17 cellular contexts compared by ENCODE assay signal in the genomic region with DNA sequence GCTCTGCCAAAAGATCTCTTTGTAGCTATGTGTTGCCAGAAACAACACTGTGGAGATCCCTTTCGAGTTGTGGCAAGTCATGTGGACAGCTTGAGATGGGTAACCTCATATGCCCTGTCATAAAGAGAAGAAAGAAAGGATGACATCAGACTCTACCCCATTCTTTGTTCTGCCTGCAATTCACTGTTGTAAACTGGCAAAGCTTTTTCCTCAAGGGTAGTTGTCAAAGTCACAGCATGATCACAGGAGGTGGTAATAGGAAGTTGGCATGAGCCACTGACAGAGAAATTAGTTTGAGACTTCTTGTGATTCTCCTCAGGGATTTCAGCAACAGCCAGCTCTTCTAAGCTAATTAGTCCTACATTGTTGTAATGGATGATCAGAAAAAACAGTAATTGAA. TPM values are rescaled to one million over a fixed set of nuclear protein-coding genes. Genes with fewer than 3 reads are reported as not detected.
DNase-seq lines count a peak whose midpoint lies in the region; ATAC-seq and TF ChIP-seq lines count a peak whose summit lies in the region.
"Had no signal": no experiment of that assay in that cellular context is flagged by ENCODE, and none has a peak within 500 bp of the region (broad histone marks: within the 10 kb centered on the region; RNA-seq: fewer than 3 reads in every experiment).

No MANE protein-coding gene starts in this region.

- POLR2A ChIA-PET in naive thymus-derived CD4-positive, alpha-beta T cell (lab: Charles Lee) = interaction anchor here (0.6 kb wide), 1 partner anchor 854 kb away, joined by 3 read pairs; no protein-coding TSS in a partner anchor

- DNase-seq in NCI-H510A treated with DMSO at 0.1 percent for 48 hours (lab: John Stamatoyannopoulos, UW) (peak; percentile 4), NCI-H510A (lab: John Stamatoyannopoulos, UW) (no peak), NCI-H2081 (lab: John Stamatoyannopoulos, UW) (peak; percentile 55 to 73), SHP77 treated with DMSO at 0.1 percent for 48 hours (lab: John Stamatoyannopoulos, UW) (peak; percentile 24), chondrocyte (ENCODE audit: low spot score) (no peak), GOT3 (lab: John Stamatoyannopoulos, UW) (no peak)
- no peak for DNase-seq in naive thymus-derived CD4-positive, alpha-beta T cell
- DNase-seq: aorta, H9, heart left ventricle, NCI-H524 treated with DMSO at 0.1 percent for 48 hours, spleen, upper lobe of right lung had no signal

- H3K27me3 Mint-ChIP-seq in naive thymus-derived CD4-positive, alpha-beta T cell = peaks cover 37 to 67% (median 52%) of the 10 kb centered on the region in 5 donors
- H3K27me3 Mint-ChIP-seq in chondrocyte (ENCODE audit: low read depth) = peaks cover 67% of the 10 kb centered on the region

- CTCF ChIA-PET in naive thymus-derived CD4-positive, alpha-beta T cell (lab: Charles Lee) = interaction anchor here (0.6 to 0.8 kb wide), 2 partner anchors 54 to 897 kb away, joined by 3 read pairs; no protein-coding TSS in a partner anchor

- H3K4me1 ChIP-seq in naive thymus-derived CD4-positive, alpha-beta T cell (ENCODE audit: control insufficient read depth in 2 of 2, insufficient read depth in 2 of 2, low read length in 2 of 2) = no peaks in the 10 kb centered on the region
- H3K4me1 ChIP-seq: A549, spleen, upper lobe of right lung had no signal

- no peaks in the 10 kb centered on the region for H3K9me3 Mint-ChIP-seq in naive thymus-derived CD4-positive, alpha-beta T cell
- H3K9me3 Mint-ChIP-seq in chondrocyte (ENCODE audit: low read depth) = peaks cover 6% of the 10 kb centered on the region
- H3K9me3 Mint-ChIP-seq: activated T-helper 1 cell treated with anti-CD3 and anti-CD28 coated beads, Interleukin-12 subunit alpha, Interleukin-12 subunit beta, Interleukin-2, Interleukin-4 antibody, amounts not matched to agents 30 ng/mL and 10 ng/mL and 1 ng/mL, durations not matched to agents 14 hours and 24 hours and 36 hours had no signal

- no peak overlapping the region for H3K27ac Mint-ChIP-seq in naive thymus-derived CD4-positive, alpha-beta T cell
- H3K27ac Mint-ChIP-seq in chondrocyte (ENCODE audit: unreplicated experiment) = no peak overlapping the region
- H3K27ac Mint-ChIP-seq: activated T-helper 1 cell treated with anti-CD3 and anti-CD28 coated beads, Interleukin-12 subunit alpha, Interleukin-12 subunit beta, Interleukin-2, Interleukin-4 antibody, amounts not matched to agents 30 ng/mL and 10 ng/mL and 1 ng/mL, durations not matched to agents 14 hours and 24 hours and 36 hours; H9 had no signal

- ATAC-seq in naive thymus-derived CD4-positive, alpha-beta T cell = peak; percentile 27
- ATAC-seq in HG03342 (IDR thresholded peaks at IDR 0.05; ENCODE audit: unreplicated experiment) = no peak
- ATAC-seq: activated CD4-positive, CD25-positive, alpha-beta regulatory T cell treated with anti-CD3 and anti-CD28 coated beads, Interleukin-2, amount 50 U/mL, for 24 hours; heart left ventricle; upper lobe of right lung had no signal

- intact Hi-C loops in naive thymus-derived CD4-positive, alpha-beta T cell (cut with micrococcal nuclease) = loop anchor here (1.0 to 5.0 kb wide), 5 partner anchors 666 to 1378 kb away; no protein-coding TSS in a partner anchor

- no peak overlapping the region for H3K27ac ChIP-seq in naive thymus-derived CD4-positive, alpha-beta T cell (ENCODE audit: low read depth, low read length)
- H3K27ac ChIP-seq: A549, heart left ventricle, spleen, upper lobe of right lung had no signal

- no peak for TF ChIP-seq CTCF in chondrocyte (IDR thresholded peaks at IDR 0.05)

- H3K36me3 Mint-ChIP-seq in naive thymus-derived CD4-positive, alpha-beta T cell = no peaks in the 10 kb centered on the region
- H3K36me3 Mint-ChIP-seq in chondrocyte (ENCODE audit: low read depth) = peaks cover 5% of the 10 kb centered on the region

- H3K36me3 ChIP-seq in naive thymus-derived CD4-positive, alpha-beta T cell (ENCODE audit: control insufficient read depth in 2 of 3, insufficient read depth in 3 of 3, low read length in 3 of 3) = no peaks in the 10 kb centered on the region
- H3K36me3 ChIP-seq: heart left ventricle, spleen, upper lobe of right lung had no signal

- no peak overlapping the region for H3K4me3 Mint-ChIP-seq in naive thymus-derived CD4-positive, alpha-beta T cell
- no peak overlapping the region for H3K4me3 Mint-ChIP-seq in chondrocyte (ENCODE audit: unreplicated experiment)
- H3K4me3 Mint-ChIP-seq: activated T-helper 1 cell treated with anti-CD3 and anti-CD28 coated beads, Interleukin-12 subunit alpha, Interleukin-12 subunit beta, Interleukin-2, Interleukin-4 antibody, amounts not matched to agents 30 ng/mL and 10 ng/mL and 1 ng/mL, durations not matched to agents 14 hours and 24 hours and 36 hours; H9 had no signal

- no peaks in the 10 kb centered on the region for H3K9me3 ChIP-seq in naive thymus-derived CD4-positive, alpha-beta T cell (ENCODE audit: control insufficient read depth in 2 of 3, low read length in 3 of 3)
- H3K9me3 ChIP-seq: A549, heart left ventricle, spleen, upper lobe of right lung had no signal

- no peaks in the 10 kb centered on the region for H3K4me1 Mint-ChIP-seq in naive thymus-derived CD4-positive, alpha-beta T cell
- H3K4me1 Mint-ChIP-seq in chondrocyte (ENCODE audit: low read depth) = no peaks in the 10 kb centered on the region

- H3K27me3 ChIP-seq in naive thymus-derived CD4-positive, alpha-beta T cell (ENCODE audit: control insufficient read depth in 2 of 2, insufficient read depth in 2 of 2, low read length in 2 of 2) = no peaks in the 10 kb centered on the region
- H3K27me3 ChIP-seq: upper lobe of right lung had no signal

- H3K4me3 ChIP-seq in naive thymus-derived CD4-positive, alpha-beta T cell (ENCODE audit: low read length) = no peak overlapping the region
- H3K4me3 ChIP-seq: A549, heart left ventricle, spleen, upper lobe of right lung had no signal

RNA-seq across cellular contexts. Expression of a gene that starts 19.4 kb away (rescaled TPM):
- 10 to 100 TPM; 21.4 to 43.8 (median 37.4) TPM for total RNA-seq in naive thymus-derived CD4-positive, alpha-beta T cell
- 1 to 10 TPM; 3.6 to 4.2 TPM for polyA plus RNA-seq in naive thymus-derived CD4-positive, alpha-beta T cell
- 23.9 to 24.4 TPM (median 24.2 TPM) in 3 replicates for total RNA-seq in chondrocyte

Comparison
In these comparisons a context has a peak if more than half of its experiments do, and no peak if none do; other contexts are left out.
1. DNase-seq: peak in NCI-H510A treated with DMSO at 0.1 percent for 48 hours (single experiment), NCI-H2081 (2 of 2) and SHP77 treated with DMSO at 0.1 percent for 48 hours (single experiment); none in NCI-H510A (single experiment), naive thymus-derived CD4-positive, alpha-beta T cell (0 of 9), chondrocyte (single experiment) and GOT3 (single experiment).